1 cellular context compared by ENCODE assay signal in the genomic region with DNA sequence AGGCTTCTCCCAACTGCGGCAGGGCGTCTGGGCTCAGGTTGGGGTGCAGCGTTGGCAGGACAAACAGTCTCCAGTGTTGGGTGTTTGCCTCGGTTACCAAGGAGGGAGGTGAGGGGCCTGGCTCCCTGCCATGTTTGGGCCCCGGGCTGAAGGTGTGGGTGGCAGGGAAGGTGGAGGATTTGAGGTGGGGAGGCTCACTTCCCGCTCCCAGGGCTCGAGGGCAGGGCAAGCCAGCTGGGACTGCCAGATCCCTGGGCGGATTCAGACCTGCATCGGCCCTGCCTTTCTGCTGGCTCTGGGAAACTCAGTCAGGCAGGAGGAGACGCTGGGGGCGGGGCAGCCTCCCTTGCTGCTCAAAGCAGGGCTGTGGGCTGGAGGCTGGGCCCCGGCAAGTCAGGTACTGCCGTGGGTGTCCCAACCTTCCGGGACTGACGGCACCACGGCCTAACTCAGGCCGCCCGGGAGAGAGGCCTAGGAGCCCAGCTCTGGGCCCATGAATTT.
TF ChIP-seq lines count a peak whose summit lies in the region.

No MANE protein-coding gene starts in this region.

TF ChIP-seq in HepG2, 621 proteins besides CTCF, POLR2A, EP300 and RAD21:
- TF ChIP-seq, protein P1, sequence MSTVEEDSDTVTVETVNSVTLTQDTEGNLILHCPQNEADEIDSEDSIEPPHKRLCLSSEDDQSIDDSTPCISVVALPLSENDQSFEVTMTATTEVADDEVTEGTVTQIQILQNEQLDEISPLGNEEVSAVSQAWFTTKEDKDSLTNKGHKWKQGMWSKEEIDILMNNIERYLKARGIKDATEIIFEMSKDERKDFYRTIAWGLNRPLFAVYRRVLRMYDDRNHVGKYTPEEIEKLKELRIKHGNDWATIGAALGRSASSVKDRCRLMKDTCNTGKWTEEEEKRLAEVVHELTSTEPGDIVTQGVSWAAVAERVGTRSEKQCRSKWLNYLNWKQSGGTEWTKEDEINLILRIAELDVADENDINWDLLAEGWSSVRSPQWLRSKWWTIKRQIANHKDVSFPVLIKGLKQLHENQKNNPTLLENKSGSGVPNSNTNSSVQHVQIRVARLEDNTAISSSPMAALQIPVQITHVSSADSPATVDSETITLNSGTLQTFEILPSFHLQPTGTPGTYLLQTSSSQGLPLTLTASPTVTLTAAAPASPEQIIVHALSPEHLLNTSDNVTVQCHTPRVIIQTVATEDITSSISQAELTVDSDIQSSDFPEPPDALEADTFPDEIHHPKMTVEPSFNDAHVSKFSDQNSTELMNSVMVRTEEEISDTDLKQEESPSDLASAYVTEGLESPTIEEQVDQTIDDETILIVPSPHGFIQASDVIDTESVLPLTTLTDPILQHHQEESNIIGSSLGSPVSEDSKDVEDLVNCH (CRISPR knock-in tag; IDR thresholded peaks at IDR 0.05) = no peak
- TF ChIP-seq, protein P2, sequence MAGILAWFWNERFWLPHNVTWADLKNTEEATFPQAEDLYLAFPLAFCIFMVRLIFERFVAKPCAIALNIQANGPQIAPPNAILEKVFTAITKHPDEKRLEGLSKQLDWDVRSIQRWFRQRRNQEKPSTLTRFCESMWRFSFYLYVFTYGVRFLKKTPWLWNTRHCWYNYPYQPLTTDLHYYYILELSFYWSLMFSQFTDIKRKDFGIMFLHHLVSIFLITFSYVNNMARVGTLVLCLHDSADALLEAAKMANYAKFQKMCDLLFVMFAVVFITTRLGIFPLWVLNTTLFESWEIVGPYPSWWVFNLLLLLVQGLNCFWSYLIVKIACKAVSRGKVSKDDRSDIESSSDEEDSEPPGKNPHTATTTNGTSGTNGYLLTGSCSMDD (CRISPR knock-in tag; IDR thresholded peaks at IDR 0.05) = no peak
- TF ChIP-seq RXRA (CRISPR knock-in tag; IDR thresholded peaks at IDR 0.05) (no peak), NONO (IDR thresholded peaks at IDR 0.05) (no peak), NONO (CRISPR knock-in tag; conservative IDR thresholded peaks at IDR 0.05) (no peak), DPF2 (CRISPR knock-in tag; IDR thresholded peaks at IDR 0.05; ENCODE audit: borderline replicate concordance, low read depth) (no peak), ZNF138 (CRISPR knock-in tag; IDR thresholded peaks at IDR 0.05; ENCODE audit: low read depth) (no peak), NFRKB (IDR thresholded peaks at IDR 0.05) (no peak), NFKB2 (CRISPR knock-in tag; IDR thresholded peaks at IDR 0.05; ENCODE audit: borderline replicate concordance) (no peak), FOXO1 (CRISPR knock-in tag; IDR thresholded peaks at IDR 0.05) (no peak), ZNF350 (CRISPR knock-in tag; IDR thresholded peaks at IDR 0.05; ENCODE audit: borderline replicate concordance, low read depth) (no peak), ZNF572 (CRISPR knock-in tag; IDR thresholded peaks at IDR 0.05) (no peak), ZNF850 (CRISPR knock-in tag; conservative IDR thresholded peaks at IDR 0.05) (no peak), CCDC6 (CRISPR knock-in tag; IDR thresholded peaks at IDR 0.05) (no peak), HHEX (CRISPR knock-in tag; IDR thresholded peaks at IDR 0.05) (no peak)
- TF ChIP-seq, protein P3, sequence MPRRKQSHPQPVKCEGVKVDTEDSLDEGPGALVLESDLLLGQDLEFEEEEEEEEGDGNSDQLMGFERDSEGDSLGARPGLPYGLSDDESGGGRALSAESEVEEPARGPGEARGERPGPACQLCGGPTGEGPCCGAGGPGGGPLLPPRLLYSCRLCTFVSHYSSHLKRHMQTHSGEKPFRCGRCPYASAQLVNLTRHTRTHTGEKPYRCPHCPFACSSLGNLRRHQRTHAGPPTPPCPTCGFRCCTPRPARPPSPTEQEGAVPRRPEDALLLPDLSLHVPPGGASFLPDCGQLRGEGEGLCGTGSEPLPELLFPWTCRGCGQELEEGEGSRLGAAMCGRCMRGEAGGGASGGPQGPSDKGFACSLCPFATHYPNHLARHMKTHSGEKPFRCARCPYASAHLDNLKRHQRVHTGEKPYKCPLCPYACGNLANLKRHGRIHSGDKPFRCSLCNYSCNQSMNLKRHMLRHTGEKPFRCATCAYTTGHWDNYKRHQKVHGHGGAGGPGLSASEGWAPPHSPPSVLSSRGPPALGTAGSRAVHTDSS (CRISPR knock-in tag; conservative IDR thresholded peaks at IDR 0.05) = no peak
- TF ChIP-seq, protein P4, sequence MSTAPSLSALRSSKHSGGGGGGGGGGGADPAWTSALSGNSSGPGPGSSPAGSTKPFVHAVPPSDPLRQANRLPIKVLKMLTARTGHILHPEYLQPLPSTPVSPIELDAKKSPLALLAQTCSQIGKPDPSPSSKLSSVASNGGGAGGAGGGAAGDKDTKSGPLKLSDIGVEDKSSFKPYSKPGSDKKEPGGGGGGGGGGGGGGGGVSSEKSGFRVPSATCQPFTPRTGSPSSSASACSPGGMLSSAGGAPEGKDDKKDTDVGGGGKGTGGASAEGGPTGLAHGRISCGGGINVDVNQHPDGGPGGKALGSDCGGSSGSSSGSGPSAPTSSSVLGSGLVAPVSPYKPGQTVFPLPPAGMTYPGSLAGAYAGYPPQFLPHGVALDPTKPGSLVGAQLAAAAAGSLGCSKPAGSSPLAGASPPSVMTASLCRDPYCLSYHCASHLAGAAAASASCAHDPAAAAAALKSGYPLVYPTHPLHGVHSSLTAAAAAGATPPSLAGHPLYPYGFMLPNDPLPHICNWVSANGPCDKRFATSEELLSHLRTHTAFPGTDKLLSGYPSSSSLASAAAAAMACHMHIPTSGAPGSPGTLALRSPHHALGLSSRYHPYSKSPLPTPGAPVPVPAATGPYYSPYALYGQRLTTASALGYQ (CRISPR knock-in tag; IDR thresholded peaks at IDR 0.05) = no peak
- TF ChIP-seq, protein P5, sequence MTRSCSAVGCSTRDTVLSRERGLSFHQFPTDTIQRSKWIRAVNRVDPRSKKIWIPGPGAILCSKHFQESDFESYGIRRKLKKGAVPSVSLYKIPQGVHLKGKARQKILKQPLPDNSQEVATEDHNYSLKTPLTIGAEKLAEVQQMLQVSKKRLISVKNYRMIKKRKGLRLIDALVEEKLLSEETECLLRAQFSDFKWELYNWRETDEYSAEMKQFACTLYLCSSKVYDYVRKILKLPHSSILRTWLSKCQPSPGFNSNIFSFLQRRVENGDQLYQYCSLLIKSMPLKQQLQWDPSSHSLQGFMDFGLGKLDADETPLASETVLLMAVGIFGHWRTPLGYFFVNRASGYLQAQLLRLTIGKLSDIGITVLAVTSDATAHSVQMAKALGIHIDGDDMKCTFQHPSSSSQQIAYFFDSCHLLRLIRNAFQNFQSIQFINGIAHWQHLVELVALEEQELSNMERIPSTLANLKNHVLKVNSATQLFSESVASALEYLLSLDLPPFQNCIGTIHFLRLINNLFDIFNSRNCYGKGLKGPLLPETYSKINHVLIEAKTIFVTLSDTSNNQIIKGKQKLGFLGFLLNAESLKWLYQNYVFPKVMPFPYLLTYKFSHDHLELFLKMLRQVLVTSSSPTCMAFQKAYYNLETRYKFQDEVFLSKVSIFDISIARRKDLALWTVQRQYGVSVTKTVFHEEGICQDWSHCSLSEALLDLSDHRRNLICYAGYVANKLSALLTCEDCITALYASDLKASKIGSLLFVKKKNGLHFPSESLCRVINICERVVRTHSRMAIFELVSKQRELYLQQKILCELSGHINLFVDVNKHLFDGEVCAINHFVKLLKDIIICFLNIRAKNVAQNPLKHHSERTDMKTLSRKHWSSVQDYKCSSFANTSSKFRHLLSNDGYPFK (CRISPR knock-in tag; IDR thresholded peaks at IDR 0.05; ENCODE audit: borderline replicate concordance) = no peak; the same call in 1 of the 2 replicates
